Comparison of ENCODE assay signal across 8 cellular contexts in the genomic region with DNA sequence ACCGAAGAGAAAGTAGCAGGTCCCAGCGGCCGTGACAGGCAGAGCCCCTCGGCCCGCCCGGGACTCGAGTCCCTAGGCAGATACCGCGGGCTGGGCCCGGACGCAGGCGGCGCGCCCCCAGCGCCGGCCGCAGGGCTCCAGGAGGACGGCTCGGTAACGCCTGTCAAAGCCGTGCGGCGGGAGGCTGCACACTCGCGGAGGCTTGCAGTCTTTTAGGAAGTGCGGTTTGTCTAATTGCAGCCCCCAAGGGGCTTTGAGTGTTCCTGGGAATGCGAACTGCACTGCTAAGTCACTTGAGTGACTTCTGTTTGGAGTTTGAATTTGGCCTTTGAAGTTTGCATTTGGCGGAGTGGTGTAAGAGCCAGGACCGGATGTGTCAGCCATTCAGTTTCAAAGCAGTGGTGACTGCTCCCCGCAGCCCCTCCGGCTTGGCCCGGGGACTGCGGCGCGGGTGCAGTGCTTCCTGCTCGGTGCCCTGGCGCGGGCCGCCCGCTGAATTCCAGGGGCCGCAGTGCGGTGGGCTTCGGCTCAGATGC. TPM values are rescaled to one million over a fixed set of nuclear protein-coding genes. Genes with fewer than 3 reads are reported as not detected.
DNase-seq lines count a peak whose midpoint lies in the region; ATAC-seq and TF ChIP-seq lines count a peak whose summit lies in the region.

No MANE protein-coding gene starts in this region.

- H3K4me3 ChIP-seq in BLaER1 treated with 17β-estradiol and CSF1 and Interleukin-3, amounts not matched to agents 10 nM and 100 nM, result peak overlapping the region; percentile 92 to 100 (median 98)
- peak overlapping the region; percentile 91 to 95 (median 94) for H3K4me3 ChIP-seq in thyroid gland (replicated peaks in 1 of 3)

- H3K36me3 Mint-ChIP-seq in activated T-helper 17 cell treated with anti-CD3 and anti-CD28 coated beads, Interleukin-2, amount 50 U/mL, for 72 hours (ENCODE audit: low read depth), result peaks cover 33% of the 10 kb centered on the region
- H3K36me3 Mint-ChIP-seq in nephron (ENCODE audit: low read depth), result peaks cover 8% of the 10 kb centered on the region

- H3K4me1 Mint-ChIP-seq in activated T-helper 17 cell treated with anti-CD3 and anti-CD28 coated beads, Interleukin-2, amount 50 U/mL, for 72 hours, result peaks cover 32% of the 10 kb centered on the region
- H3K4me1 Mint-ChIP-seq in nephron, result peaks cover 34% of the 10 kb centered on the region

- peak; percentile 73 for DNase-seq in OCI-M1 (lab: John Stamatoyannopoulos, UW)
- DNase-seq in fibroblast of peridontal ligament (ENCODE audit: extremely low read depth), result peak; percentile 32
- DNase-seq in thyroid gland, result peak; percentile 59 to 62

- H3K4me2 ChIP-seq in BLaER1 treated with 17β-estradiol and CSF1 and Interleukin-3, amounts not matched to agents 10 nM and 100 nM, result peak overlapping the region; percentile 67 to 98 (median 94)

- TF ChIP-seq CTCF in nephron (IDR thresholded peaks at IDR 0.05; ENCODE audit: unreplicated experiment in 3 of 3) (no peak), thyroid gland (IDR thresholded peaks at IDR 0.05) (no peak)

- intact Hi-C loops in thyroid gland (cut with DNase I), result loop anchor here (10.0 kb wide), 1 partner anchor 342 kb away; no protein-coding TSS in a partner anchor

- H3K4me3 Mint-ChIP-seq in activated T-helper 17 cell treated with anti-CD3 and anti-CD28 coated beads, Interleukin-2, amount 50 U/mL, for 72 hours, result peak overlapping the region; percentile 100
- peak overlapping the region; percentile 90 to 96 (median 91) for H3K4me3 Mint-ChIP-seq in nephron

- H3K9me3 Mint-ChIP-seq in activated T-helper 17 cell treated with anti-CD3 and anti-CD28 coated beads, Interleukin-2, amount 50 U/mL, for 72 hours, result no peaks in the 10 kb centered on the region
- no peaks in the 10 kb centered on the region for H3K9me3 Mint-ChIP-seq in nephron

- H3K27me3 Mint-ChIP-seq in activated T-helper 17 cell treated with anti-CD3 and anti-CD28 coated beads, Interleukin-2, amount 50 U/mL, for 72 hours, result no peaks in the 10 kb centered on the region
- peaks cover 17% of the 10 kb centered on the region for H3K27me3 Mint-ChIP-seq in nephron (ENCODE audit: low read depth)

- H3K4me1 ChIP-seq in BLaER1 treated with 17β-estradiol and CSF1 and Interleukin-3, amounts not matched to agents 10 nM and 100 nM, result peaks cover 42 to 53% (median 48%) of the 10 kb centered on the region in 10 experiments
- peaks cover 15 to 26% of the 10 kb centered on the region in 2 donors for H3K4me1 ChIP-seq in thyroid gland

- peak overlapping the region; percentile 93 for H3K27ac Mint-ChIP-seq in activated T-helper 17 cell treated with anti-CD3 and anti-CD28 coated beads, Interleukin-2, amount 50 U/mL, for 72 hours
- H3K27ac Mint-ChIP-seq in nephron, result peak overlapping the region; percentile 92 to 98 (median 97)

- H3K9me3 ChIP-seq in BLaER1 treated with 17β-estradiol and CSF1 and Interleukin-3, amounts not matched to agents 10 nM and 100 nM (replicated peaks in 1 of 11), result no peaks in the 10 kb centered on the region
- H3K9me3 ChIP-seq in thyroid gland, result no peaks in the 10 kb centered on the region

- peak overlapping the region; percentile 98 to 100 (median 99) for H3K9ac ChIP-seq in BLaER1 treated with 17β-estradiol and CSF1 and Interleukin-3, amounts not matched to agents 10 nM and 100 nM

- H4K20me1 ChIP-seq in BLaER1 treated with 17β-estradiol and CSF1 and Interleukin-3, amounts not matched to agents 10 nM and 100 nM, result peaks cover 0 to 33% (median 25%) of the 10 kb centered on the region in 11 experiments; a peak in 17 of 22 replicates

- no peaks in the 10 kb centered on the region for H3K27me3 ChIP-seq in BLaER1 treated with 17β-estradiol and CSF1 and Interleukin-3, amounts not matched to agents 10 nM and 100 nM
- no peaks in the 10 kb centered on the region for H3K27me3 ChIP-seq in thyroid gland

- peak overlapping the region; percentile 98 to 100 (median 99) for H3K27ac ChIP-seq in BLaER1 treated with 17β-estradiol and CSF1 and Interleukin-3, amounts not matched to agents 10 nM and 100 nM
- H3K27ac ChIP-seq in thyroid gland, result peak overlapping the region; percentile 98 to 99 (median 98)

- peak in 1 of 2 donors; percentile 53 for TF ChIP-seq POLR2A in thyroid gland (IDR thresholded peaks at IDR 0.05)

- ATAC-seq in GM18907 (IDR thresholded peaks at IDR 0.05; ENCODE audit: unreplicated experiment) (peak; percentile 50), HG03103 (IDR thresholded peaks at IDR 0.05; ENCODE audit: low read depth, unreplicated experiment) (peak; percentile 37)
- ATAC-seq in activated T-helper 17 cell treated with anti-CD3 and anti-CD28 coated beads, Interleukin-2, amount 50 U/mL, for 72 hours (replicated peaks), result peak; percentile 66

- WGBS in thyroid gland, 2 donors, result 0 to 1% methylated on average over 25 to 26 of the region's 43 CpGs

- peaks cover 0 to 20% (median 11%) of the 10 kb centered on the region in 11 experiments; a peak in 13 of 22 replicates for H3K36me3 ChIP-seq in BLaER1 treated with 17β-estradiol and CSF1 and Interleukin-3, amounts not matched to agents 10 nM and 100 nM
- H3K36me3 ChIP-seq in thyroid gland, result no peaks in the 10 kb centered on the region

RNA-seq across cellular contexts. Expression of gene MAP3K1, which starts 1.3 kb away (rescaled TPM):
- total RNA-seq in activated T-helper 17 cell treated with anti-CD3 and anti-CD28 coated beads, Interleukin-2, amount 50 U/mL, for 72 hours, result 10 to 100 TPM; 26.5 to 29.1 TPM
- total RNA-seq in thyroid gland, result 100 to 1,000 TPM in 1 of 4 donors, 10 to 100 TPM in 3; 56.9 to 113 (median 66.4) TPM

Comparison
In these comparisons a context has a peak if more than half of its experiments do, and no peak if none do; other contexts are left out.
1. Peak in every context shown above with its lines: DNase-seq, ATAC-seq, H3K4me3 ChIP-seq and H3K27ac ChIP-seq.